ENCODE assay signal across 1 cellular context in the genomic region with DNA sequence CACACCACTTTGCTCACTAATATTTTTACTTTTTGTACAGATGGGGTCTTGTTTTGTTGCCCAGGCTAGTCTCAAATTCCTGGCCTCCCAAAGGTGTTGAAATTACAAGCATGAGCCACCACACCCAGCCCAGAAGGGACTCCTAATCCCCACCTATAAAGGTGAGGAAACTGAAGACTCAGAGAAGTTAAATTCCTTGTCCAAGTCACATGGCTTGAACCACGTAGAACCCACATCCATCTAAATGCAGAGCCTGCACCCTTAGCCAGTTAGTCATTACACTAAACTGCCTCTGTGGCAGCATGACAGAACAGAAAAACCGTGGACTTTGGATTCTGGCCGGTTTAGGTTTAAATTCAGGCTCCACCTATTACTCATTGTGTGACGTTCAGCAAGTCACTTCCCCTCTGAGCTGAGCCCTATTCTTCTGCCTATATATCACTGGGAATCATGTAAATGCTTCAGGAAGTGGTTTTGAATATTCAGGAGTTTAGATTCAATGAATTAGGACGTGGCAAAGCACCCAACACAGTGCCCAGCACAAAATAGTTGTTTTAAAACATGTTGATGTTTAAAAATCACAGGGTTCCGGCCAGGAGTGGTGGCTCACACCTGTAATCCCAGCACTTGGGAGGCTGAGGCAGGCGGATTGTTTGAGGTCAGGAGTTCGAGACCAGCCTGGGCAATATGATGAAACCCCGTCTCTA.
A peak's percentile ranks its signal among the peaks of the same experiment; 100 is the strongest.
TF ChIP-seq lines count a peak whose summit lies in the region.

No MANE protein-coding gene starts in this region.

TF ChIP-seq in HepG2, 621 proteins besides CTCF, POLR2A, EP300 and RAD21 (continued from another document and continues in another):
- TF ChIP-seq SALL1 (CRISPR knock-in tag; IDR thresholded peaks at IDR 0.05) (0 out of 2 replicates have a peak, but pooled peaks have one; percentile 23), ZMAT3 (CRISPR knock-in tag; conservative IDR thresholded peaks at IDR 0.05) (0 out of 2 replicates have a peak, but pooled peaks have one; percentile 39), NCOA2 (CRISPR knock-in tag; IDR thresholded peaks at IDR 0.05) (peak; percentile 36), ZNF431 (CRISPR knock-in tag; IDR thresholded peaks at IDR 0.05; ENCODE audit: borderline replicate concordance, low read depth) (no peak), ZNF816 (CRISPR knock-in tag; IDR thresholded peaks at IDR 0.05; ENCODE audit: borderline replicate concordance) (no peak), KLF16 (CRISPR knock-in tag; IDR thresholded peaks at IDR 0.05) (0 out of 4 replicates have a peak, but pooled peaks of 1 of the 2 experiments have one; percentile 37), FOXC1 (CRISPR knock-in tag; IDR thresholded peaks at IDR 0.05; ENCODE audit: borderline replicate concordance) (no peak; the same call in 1 of the 2 replicates), ZNF10 (CRISPR knock-in tag; IDR thresholded peaks at IDR 0.05; ENCODE audit: borderline replicate concordance, low read depth) (no peak), ZNF75D (CRISPR knock-in tag; IDR thresholded peaks at IDR 0.05; ENCODE audit: borderline replicate concordance) (no peak), ZNF883 (CRISPR knock-in tag; IDR thresholded peaks at IDR 0.05; ENCODE audit: not compliant biosample characterization) (no peak), GATAD1 (CRISPR knock-in tag; IDR thresholded peaks at IDR 0.05) (0 out of 2 replicates have a peak, but pooled peaks have one; percentile 30), MTF1 (CRISPR knock-in tag; IDR thresholded peaks at IDR 0.05) (no peak), SSRP1 (CRISPR knock-in tag; IDR thresholded peaks at IDR 0.05) (0 out of 2 replicates have a peak, but pooled peaks have one; percentile 60), ZBTB1 (CRISPR knock-in tag; IDR thresholded peaks at IDR 0.05; ENCODE audit: borderline replicate concordance) (no peak), NFIC (IDR thresholded peaks at IDR 0.05; ENCODE audit: low read length) (0 out of 2 replicates have a peak, but pooled peaks have one; percentile 29), ZNF234 (CRISPR knock-in tag; conservative IDR thresholded peaks at IDR 0.05) (no peak), RFXANK (CRISPR knock-in tag; IDR thresholded peaks at IDR 0.05) (no peak), HOXD1 (CRISPR knock-in tag; IDR thresholded peaks at IDR 0.05) (no peak), KLF15 (CRISPR knock-in tag; IDR thresholded peaks at IDR 0.05; ENCODE audit: borderline replicate concordance) (no peak), MEF2D (CRISPR knock-in tag; IDR thresholded peaks at IDR 0.05) (peak; percentile 59; the same call in 1 of the 2 replicates), ZNF7 (CRISPR knock-in tag; IDR thresholded peaks at IDR 0.05) (no peak), SAFB2 (CRISPR knock-in tag; IDR thresholded peaks at IDR 0.05; ENCODE audit: borderline replicate concordance, low read depth) (no peak), ARNT (IDR thresholded peaks at IDR 0.05) (no peak), THRA (CRISPR knock-in tag; IDR thresholded peaks at IDR 0.05; ENCODE audit: borderline replicate concordance) (no peak), CCDC6 (CRISPR knock-in tag; IDR thresholded peaks at IDR 0.05) (peak; percentile 41; the same call in 1 of the 2 replicates), MXD3 (CRISPR knock-in tag; IDR thresholded peaks at IDR 0.05) (no peak), SIX4 (CRISPR knock-in tag; IDR thresholded peaks at IDR 0.05) (0 out of 2 replicates have a peak, but pooled peaks have one; percentile 31), ZBTB33 (CRISPR knock-in tag; IDR thresholded peaks at IDR 0.05) (peak; percentile 7; the same call in 1 of the 2 replicates), SRY (CRISPR knock-in tag; IDR thresholded peaks at IDR 0.05) (no peak), U2AF1 (optimal IDR thresholded peaks at IDR 0.05; ENCODE audit: low read depth, low read length) (no peak), TBP (CRISPR knock-in tag; IDR thresholded peaks at IDR 0.05) (no peak), SRF (IDR thresholded peaks at IDR 0.05; ENCODE audit: low read depth, low read length) (peak; percentile 47; the same call in 1 of the 2 replicates), FOSL2 (CRISPR knock-in tag; IDR thresholded peaks at IDR 0.05) (peak; percentile 81), NFYB (CRISPR knock-in tag; IDR thresholded peaks at IDR 0.05) (no peak), SIN3A (IDR thresholded peaks at IDR 0.05; ENCODE audit: borderline replicate concordance, low read depth, low read length) (0 out of 2 replicates have a peak, but pooled peaks have one; percentile 43), POGZ (CRISPR knock-in tag; IDR thresholded peaks at IDR 0.05) (peak; percentile 71; the same call in 1 of the 2 replicates), ZNF607 (CRISPR knock-in tag; IDR thresholded peaks at IDR 0.05; ENCODE audit: borderline replicate concordance) (no peak), RARG (CRISPR knock-in tag; IDR thresholded peaks at IDR 0.05; ENCODE audit: low read depth) (no peak), ZNF101 (CRISPR knock-in tag; IDR thresholded peaks at IDR 0.05; ENCODE audit: borderline replicate concordance, low read depth) (no peak), ZNF549 (CRISPR knock-in tag; IDR thresholded peaks at IDR 0.05) (no peak), XRCC5 (optimal IDR thresholded peaks at IDR 0.05; ENCODE audit: low read length) (no peak), ZNF761 (CRISPR knock-in tag; conservative IDR thresholded peaks at IDR 0.05) (no peak), ZBTB49 (CRISPR knock-in tag; IDR thresholded peaks at IDR 0.05; ENCODE audit: borderline replicate concordance) (no peak), GABPB1 (CRISPR knock-in tag; IDR thresholded peaks at IDR 0.05) (no peak; the same call in 1 of the 2 replicates), ZSCAN21 (CRISPR knock-in tag; IDR thresholded peaks at IDR 0.05; ENCODE audit: borderline replicate concordance) (no peak), ZNF773 (CRISPR knock-in tag; IDR thresholded peaks at IDR 0.05; ENCODE audit: borderline replicate concordance) (no peak)
- TF ChIP-seq, protein P1, sequence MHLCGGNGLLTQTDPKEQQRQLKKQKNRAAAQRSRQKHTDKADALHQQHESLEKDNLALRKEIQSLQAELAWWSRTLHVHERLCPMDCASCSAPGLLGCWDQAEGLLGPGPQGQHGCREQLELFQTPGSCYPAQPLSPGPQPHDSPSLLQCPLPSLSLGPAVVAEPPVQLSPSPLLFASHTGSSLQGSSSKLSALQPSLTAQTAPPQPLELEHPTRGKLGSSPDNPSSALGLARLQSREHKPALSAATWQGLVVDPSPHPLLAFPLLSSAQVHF (CRISPR knock-in tag; IDR thresholded peaks at IDR 0.05): no peak
- TF ChIP-seq, protein P2, sequence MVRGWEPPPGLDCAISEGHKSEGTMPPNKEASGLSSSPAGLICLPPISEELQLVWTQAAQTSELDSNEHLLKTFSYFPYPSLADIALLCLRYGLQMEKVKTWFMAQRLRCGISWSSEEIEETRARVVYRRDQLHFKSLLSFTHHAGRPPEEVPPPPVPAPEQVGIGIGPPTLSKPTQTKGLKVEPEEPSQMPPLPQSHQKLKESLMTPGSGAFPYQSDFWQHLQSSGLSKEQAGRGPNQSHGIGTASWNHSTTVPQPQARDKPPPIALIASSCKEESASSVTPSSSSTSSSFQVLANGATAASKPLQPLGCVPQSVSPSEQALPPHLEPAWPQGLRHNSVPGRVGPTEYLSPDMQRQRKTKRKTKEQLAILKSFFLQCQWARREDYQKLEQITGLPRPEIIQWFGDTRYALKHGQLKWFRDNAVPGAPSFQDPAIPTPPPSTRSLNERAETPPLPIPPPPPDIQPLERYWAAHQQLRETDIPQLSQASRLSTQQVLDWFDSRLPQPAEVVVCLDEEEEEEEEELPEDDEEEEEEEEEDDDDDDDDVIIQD (CRISPR knock-in tag; IDR thresholded peaks at IDR 0.05; ENCODE audit: low read depth): peak; percentile 91
- TF ChIP-seq, protein P3, sequence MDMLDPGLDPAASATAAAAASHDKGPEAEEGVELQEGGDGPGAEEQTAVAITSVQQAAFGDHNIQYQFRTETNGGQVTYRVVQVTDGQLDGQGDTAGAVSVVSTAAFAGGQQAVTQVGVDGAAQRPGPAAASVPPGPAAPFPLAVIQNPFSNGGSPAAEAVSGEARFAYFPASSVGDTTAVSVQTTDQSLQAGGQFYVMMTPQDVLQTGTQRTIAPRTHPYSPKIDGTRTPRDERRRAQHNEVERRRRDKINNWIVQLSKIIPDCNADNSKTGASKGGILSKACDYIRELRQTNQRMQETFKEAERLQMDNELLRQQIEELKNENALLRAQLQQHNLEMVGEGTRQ (IDR thresholded peaks at IDR 0.05; ENCODE audit: low read depth, low read length): no peak
- TF ChIP-seq, protein P3 (CRISPR knock-in tag; IDR thresholded peaks at IDR 0.05; ENCODE audit: borderline replicate concordance): peak; percentile 61; the same call in 1 of the 2 replicates
- TF ChIP-seq, protein P4, sequence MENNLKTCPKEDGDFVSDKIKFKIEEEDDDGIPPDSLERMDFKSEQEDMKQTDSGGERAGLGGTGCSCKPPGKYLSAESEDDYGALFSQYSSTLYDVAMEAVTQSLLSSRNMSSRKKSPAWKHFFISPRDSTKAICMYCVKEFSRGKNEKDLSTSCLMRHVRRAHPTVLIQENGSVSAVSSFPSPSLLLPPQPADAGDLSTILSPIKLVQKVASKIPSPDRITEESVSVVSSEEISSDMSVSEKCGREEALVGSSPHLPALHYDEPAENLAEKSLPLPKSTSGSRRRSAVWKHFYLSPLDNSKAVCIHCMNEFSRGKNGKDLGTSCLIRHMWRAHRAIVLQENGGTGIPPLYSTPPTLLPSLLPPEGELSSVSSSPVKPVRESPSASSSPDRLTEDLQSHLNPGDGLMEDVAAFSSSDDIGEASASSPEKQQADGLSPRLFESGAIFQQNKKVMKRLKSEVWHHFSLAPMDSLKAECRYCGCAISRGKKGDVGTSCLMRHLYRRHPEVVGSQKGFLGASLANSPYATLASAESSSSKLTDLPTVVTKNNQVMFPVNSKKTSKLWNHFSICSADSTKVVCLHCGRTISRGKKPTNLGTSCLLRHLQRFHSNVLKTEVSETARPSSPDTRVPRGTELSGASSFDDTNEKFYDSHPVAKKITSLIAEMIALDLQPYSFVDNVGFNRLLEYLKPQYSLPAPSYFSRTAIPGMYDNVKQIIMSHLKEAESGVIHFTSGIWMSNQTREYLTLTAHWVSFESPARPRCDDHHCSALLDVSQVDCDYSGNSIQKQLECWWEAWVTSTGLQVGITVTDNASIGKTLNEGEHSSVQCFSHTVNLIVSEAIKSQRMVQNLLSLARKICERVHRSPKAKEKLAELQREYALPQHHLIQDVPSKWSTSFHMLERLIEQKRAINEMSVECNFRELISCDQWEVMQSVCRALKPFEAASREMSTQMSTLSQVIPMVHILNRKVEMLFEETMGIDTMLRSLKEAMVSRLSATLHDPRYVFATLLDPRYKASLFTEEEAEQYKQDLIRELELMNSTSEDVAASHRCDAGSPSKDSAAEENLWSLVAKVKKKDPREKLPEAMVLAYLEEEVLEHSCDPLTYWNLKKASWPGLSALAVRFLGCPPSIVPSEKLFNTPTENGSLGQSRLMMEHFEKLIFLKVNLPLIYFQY (CRISPR knock-in tag; IDR thresholded peaks at IDR 0.05; ENCODE audit: borderline replicate concordance): no peak
